ENCODE assay signal across 9 cellular contexts in the genomic region with DNA sequence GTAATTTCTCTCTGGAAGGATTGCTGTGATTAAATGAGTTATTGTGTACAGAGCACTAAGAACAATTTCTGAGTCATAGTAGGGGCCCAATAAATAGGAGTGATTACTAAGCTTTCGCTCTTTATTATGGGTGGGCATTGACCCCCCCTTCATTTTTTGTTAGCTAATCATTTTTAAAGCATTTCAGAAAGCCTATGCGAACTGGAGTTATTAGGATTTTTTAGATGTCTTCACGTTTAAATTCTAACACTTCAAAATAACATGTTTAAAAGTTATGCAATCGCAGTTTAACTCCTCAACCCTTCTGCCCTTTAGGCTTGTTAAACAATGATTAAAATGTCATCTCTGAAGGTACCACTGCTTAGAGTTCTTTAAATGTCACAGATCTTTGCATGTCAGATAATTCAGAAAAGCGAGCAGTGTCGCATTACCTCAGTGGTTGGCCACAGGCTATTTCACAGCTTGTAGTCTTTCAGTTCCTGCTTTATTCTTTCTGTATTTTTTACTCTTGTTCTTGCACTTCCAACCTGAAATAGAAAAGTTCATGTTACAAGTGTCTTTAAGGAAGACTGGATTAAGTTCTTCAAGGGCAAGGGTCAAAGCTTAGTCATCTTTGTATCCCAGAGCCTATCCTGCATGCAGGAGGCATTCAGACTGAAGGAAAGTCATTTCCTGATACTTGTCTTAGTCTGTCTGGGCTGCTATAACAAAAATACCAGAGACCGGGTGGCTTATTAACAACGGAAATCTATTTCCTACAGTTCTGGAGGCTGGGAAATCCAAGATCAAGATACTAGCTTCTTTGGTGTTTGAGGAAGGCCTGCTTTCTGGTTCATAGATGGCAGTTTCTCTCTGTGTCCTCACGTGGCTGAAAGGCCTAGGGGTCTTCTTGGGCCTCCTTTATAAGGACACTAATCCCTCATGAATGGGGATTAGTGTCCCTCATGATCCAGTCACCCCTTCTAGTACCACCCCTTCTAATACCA.
DNase-seq lines count a peak whose midpoint lies in the region; ATAC-seq and TF ChIP-seq lines count a peak whose summit lies in the region.
"Had no signal": no experiment of that assay in that cellular context is flagged by ENCODE, and none has a peak within 500 bp of the region (broad histone marks: within the 10 kb centered on the region; RNA-seq: fewer than 3 reads in every experiment).

No MANE protein-coding gene starts in this region.

- TF ChIP-seq CTCF in kidney epithelial cell (IDR thresholded peaks at IDR 0.05; ENCODE audit: insufficient read depth, low read length, poor library complexity, severe bottlenecking), result no peak

- H3K4me3 ChIP-seq in kidney epithelial cell (ENCODE audit: low read depth, low read length), result no peak overlapping the region
- H3K4me3 ChIP-seq: BLaER1 had no signal

- no peaks in the 10 kb centered on the region for H3K36me3 ChIP-seq in kidney epithelial cell (ENCODE audit: control insufficient read depth, insufficient read depth, low read length)

- H3K27me3 ChIP-seq in kidney epithelial cell (ENCODE audit: control insufficient read depth, insufficient read depth, low read length), result no peaks in the 10 kb centered on the region
- H3K27me3 ChIP-seq: BLaER1 had no signal

- ATAC-seq in HG02943 (IDR thresholded peaks at IDR 0.05; ENCODE audit: low read depth, unreplicated experiment), result peak; percentile 87

- DNase-seq in NOMO-1 (lab: John Stamatoyannopoulos, UW; ENCODE audit: unreplicated experiment in 2 of 2) (peak; percentile 58 to 83), NOMO-1 treated with dmso at 0.1 percent for 144 hours (lab: John Stamatoyannopoulos, UW; ENCODE audit: unreplicated experiment) (no peak), RKO (ENCODE audit: low spot score) (peak; percentile 22), kidney epithelial cell (ENCODE audit: low read depth) (peak; percentile 49), NCI-H2081 treated with DMSO at 0.1 percent for 48 hours (lab: John Stamatoyannopoulos, UW) (no peak), HuH-7 (ENCODE audit: low spot score) (no peak), epidermal melanocyte (ENCODE audit: insufficient read length, low spot score) (no peak)

Comparison
In these comparisons a context has a peak if more than half of its experiments do, and no peak if none do; other contexts are left out.
1. DNase-seq: peak in NOMO-1 (2 of 2), RKO (single experiment) and kidney epithelial cell (single experiment); none in NOMO-1 treated with dmso at 0.1 percent for 144 hours (single experiment), NCI-H2081 treated with DMSO at 0.1 percent for 48 hours (single experiment), HuH-7 (single experiment) and epidermal melanocyte (single experiment).